ENCODE assay signal across 19 cellular contexts in the genomic region with DNA sequence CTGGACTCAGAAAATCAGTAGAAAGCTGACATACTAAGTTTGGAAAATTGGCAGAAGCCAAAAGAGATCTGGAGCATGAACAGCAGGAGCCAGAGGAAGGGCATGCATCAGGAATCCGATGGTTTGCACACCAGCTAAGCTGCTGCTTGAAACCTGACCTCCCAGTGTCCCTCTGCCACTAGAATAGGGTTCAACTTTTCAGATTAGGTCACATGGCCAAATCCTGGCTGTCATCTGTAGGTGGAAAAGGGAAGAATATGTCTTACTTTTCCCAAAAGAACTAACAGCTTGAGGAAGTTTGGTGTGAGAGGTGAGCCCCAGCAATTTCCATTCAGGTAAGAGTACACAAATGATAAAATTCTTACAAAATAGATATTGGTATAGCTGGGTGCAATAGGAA.
"Had no signal": no experiment of that assay in that cellular context is flagged by ENCODE, and none has a peak within 500 bp of the region (broad histone marks: within the 10 kb centered on the region; RNA-seq: fewer than 3 reads in every experiment).

No MANE protein-coding gene starts in this region.

- H3K9ac ChIP-seq: parathyroid adenoma had no signal

- H3K27ac ChIP-seq: epithelial cell of prostate, gastrocnemius medialis, lower lobe of right lung, parathyroid adenoma, right lobe of liver, suprapubic skin, transverse colon, upper lobe of right lung, uterus had no signal

- DNase-seq: cortex of kidney; effector CD4-positive, alpha-beta T cell; foreskin fibroblast; gastrocnemius medialis; left cardiac atrium; left ventricle myocardium superior; lower lobe of right lung; naive thymus-derived CD8-positive, alpha-beta T cell; right lobe of liver; small intestine; stimulated activated CD4-positive, alpha-beta T cell treated with anti-CD3 and anti-CD28 coated beads, Interleukin-15, amount 100 ng/mL, for 24 hours; stimulated activated CD4-positive, alpha-beta T cell treated with anti-CD3 and anti-CD28 coated beads, Interleukin-2, amount 100 ng/mL, for 48 hours; stimulated activated naive B cell treated with anti-CD40 and anti-IgM and Interleukin-4, amounts not matched to agents 10 μg/mL and 1 μg/mL and 100 μg/mL, for 72 hours; transverse colon; upper lobe of right lung; uterus had no signal

- H3K4me1 ChIP-seq: gastrocnemius medialis, lower lobe of right lung, parathyroid adenoma, right lobe of liver, suprapubic skin, transverse colon, upper lobe of right lung, uterus had no signal

- H3K9me3 ChIP-seq: gastrocnemius medialis, lower lobe of right lung, right lobe of liver, suprapubic skin, transverse colon, upper lobe of right lung, uterus had no signal

- H3K4me3 ChIP-seq: gastrocnemius medialis, lower lobe of right lung, right lobe of liver, suprapubic skin, transverse colon, upper lobe of right lung, uterus had no signal

- H3K27me3 ChIP-seq: gastrocnemius medialis, right lobe of liver, suprapubic skin, transverse colon, upper lobe of right lung, uterus had no signal

- H3K36me3 ChIP-seq: gastrocnemius medialis, lower lobe of right lung, right lobe of liver, suprapubic skin, transverse colon, upper lobe of right lung, uterus had no signal
